1 cellular context compared by ENCODE assay signal in the genomic region with DNA sequence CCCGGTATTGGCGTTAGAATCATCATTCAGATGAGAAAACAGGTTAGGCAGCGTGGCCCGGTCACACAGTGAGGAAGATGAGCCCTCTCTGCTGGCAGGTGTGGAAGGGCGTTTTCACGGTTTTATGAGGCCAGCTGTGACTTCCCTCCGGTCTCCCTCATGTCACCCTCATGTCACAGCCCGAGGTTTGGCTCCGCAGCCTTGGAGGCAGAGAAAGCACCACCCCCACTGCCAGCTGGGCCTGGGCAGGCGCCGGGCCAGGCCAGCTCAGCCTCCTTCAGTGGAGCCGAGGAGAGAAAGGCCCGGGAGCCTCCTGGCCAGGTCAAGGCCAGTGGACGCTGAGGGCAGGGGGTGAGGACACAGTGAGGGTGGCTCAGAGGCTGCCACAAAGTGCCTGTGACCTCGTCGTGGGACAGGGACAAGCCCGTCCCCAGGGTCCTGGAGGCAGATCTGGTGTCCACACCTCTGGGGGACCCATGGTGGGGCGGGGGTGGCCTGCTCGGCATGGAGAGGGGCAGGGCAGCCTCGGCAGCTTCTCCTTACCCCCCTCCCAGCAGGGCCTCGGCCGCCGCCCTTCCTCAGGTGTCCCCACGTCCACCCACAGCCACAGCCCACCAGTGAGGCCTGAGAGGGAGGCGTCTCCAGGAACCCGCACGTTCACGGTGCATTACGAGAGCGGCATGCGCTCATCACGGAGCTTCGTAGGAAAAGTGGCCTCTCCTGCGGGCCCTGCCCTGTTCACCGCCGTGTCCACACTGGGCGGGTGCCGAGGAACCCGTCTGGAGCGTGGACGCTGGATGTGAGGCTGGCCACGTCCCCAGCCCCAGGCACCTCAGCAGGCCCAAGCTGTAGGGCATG.
TF ChIP-seq lines count a peak whose summit lies in the region.

No MANE protein-coding gene starts in this region.

TF ChIP-seq in WTC11, 78 proteins besides CTCF, POLR2A, EP300 and RAD21 (continued from another document):
- TF ChIP-seq ZNF512 (CRISPR knock-in tag; IDR thresholded peaks at IDR 0.05; ENCODE audit: borderline replicate concordance) (no peak), FOXP4 (CRISPR knock-in tag; IDR thresholded peaks at IDR 0.05) (no peak), AFF4 (CRISPR knock-in tag; IDR thresholded peaks at IDR 0.05; ENCODE audit: borderline replicate concordance) (no peak)
- TF ChIP-seq, protein P1, sequence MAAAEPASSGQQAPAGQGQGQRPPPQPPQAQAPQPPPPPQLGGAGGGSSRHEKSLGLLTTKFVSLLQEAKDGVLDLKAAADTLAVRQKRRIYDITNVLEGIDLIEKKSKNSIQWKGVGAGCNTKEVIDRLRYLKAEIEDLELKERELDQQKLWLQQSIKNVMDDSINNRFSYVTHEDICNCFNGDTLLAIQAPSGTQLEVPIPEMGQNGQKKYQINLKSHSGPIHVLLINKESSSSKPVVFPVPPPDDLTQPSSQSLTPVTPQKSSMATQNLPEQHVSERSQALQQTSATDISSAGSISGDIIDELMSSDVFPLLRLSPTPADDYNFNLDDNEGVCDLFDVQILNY (CRISPR knock-in tag; IDR thresholded peaks at IDR 0.05): no peak
